In genomic region chr1:192809286-192810252, GRCh38 we compare ENCODE assay signal across 8 cellular contexts. TPM values are rescaled to one million over a fixed set of nuclear protein-coding genes. Genes with fewer than 3 reads are reported as not detected.
DNase-seq lines count a peak whose midpoint lies in the region; ATAC-seq and TF ChIP-seq lines count a peak whose summit lies in the region.

No MANE protein-coding gene starts in this region.

- H3K9me3 ChIP-seq in AG04450 (ENCODE audit: control insufficient read depth, insufficient read depth, low read length) (no peaks in the 10 kb centered on the region), esophagus squamous epithelium (no peaks in the 10 kb centered on the region), testis (no peaks in the 10 kb centered on the region)

- H3K36me3 Mint-ChIP-seq in naive thymus-derived CD8-positive, alpha-beta T cell = peaks cover 0 to 4% (median 0%) of the 10 kb centered on the region in 3 donors

- H3K4me3 Mint-ChIP-seq in naive thymus-derived CD8-positive, alpha-beta T cell = peak overlapping the region; percentile 93 to 100 (median 98)

- H3K4me3 ChIP-seq in AG04450 (ENCODE audit: low read depth, low read length) = peak overlapping the region; percentile 93
- H3K4me3 ChIP-seq in H7 (ENCODE audit: insufficient read depth, low read depth, low read length) = peak overlapping the region; percentile 97
- peak overlapping the region; percentile 48 to 86 (median 72) for H3K4me3 ChIP-seq in esophagus squamous epithelium
- peak overlapping the region; percentile 81 to 87 for H3K4me3 ChIP-seq in testis

- H3K27ac Mint-ChIP-seq in naive thymus-derived CD8-positive, alpha-beta T cell = peak overlapping the region; percentile 93 to 99 (median 98)

- TF ChIP-seq POLR2A in esophagus squamous epithelium (IDR thresholded peaks at IDR 0.05) = no peak
- no peak for TF ChIP-seq POLR2A in testis (IDR thresholded peaks at IDR 0.05)

- H3K9me3 Mint-ChIP-seq in naive thymus-derived CD8-positive, alpha-beta T cell = no peaks in the 10 kb centered on the region

- H3K27me3 ChIP-seq in AG04450 (ENCODE audit: control insufficient read depth, insufficient read depth, low read length) (no peaks in the 10 kb centered on the region), H7 (ENCODE audit: control insufficient read depth, insufficient read depth, low read length) (peaks cover 2% of the 10 kb centered on the region; the same call in 1 of the 2 replicates), esophagus squamous epithelium (no peaks in the 10 kb centered on the region), testis (no peaks in the 10 kb centered on the region)

- TF ChIP-seq CTCF in AG04450 (IDR thresholded peaks at IDR 0.05; ENCODE audit: low read depth, low read length) (no peak), esophagus squamous epithelium (IDR thresholded peaks at IDR 0.05) (no peak), testis (IDR thresholded peaks at IDR 0.05) (no peak)

- H3K4me1 ChIP-seq in esophagus squamous epithelium (peaks cover 0 to 42% (median 13%) of the 10 kb centered on the region in 3 donors), testis (peaks cover 5% of the 10 kb centered on the region)

- peak; percentile 39 to 63 for ATAC-seq in naive thymus-derived CD8-positive, alpha-beta T cell
- no peak for ATAC-seq in GM21737 (IDR thresholded peaks at IDR 0.05; ENCODE audit: unreplicated experiment)

- H3K4me1 Mint-ChIP-seq in naive thymus-derived CD8-positive, alpha-beta T cell = peaks cover 11 to 41% (median 28%) of the 10 kb centered on the region in 4 donors

- peaks cover 0 to 3% (median 0%) of the 10 kb centered on the region in 5 donors for H3K27me3 Mint-ChIP-seq in naive thymus-derived CD8-positive, alpha-beta T cell

- 20 to 25% methylated on average over 26 of the region's 26 CpGs for WGBS in esophagus squamous epithelium, 2 donors
- WGBS in testis, 2 donors = 11% methylated on average over 26 of the region's 26 CpGs

- POLR2A ChIA-PET in AG04450 (lab: Yijun Ruan, JAX) = interaction anchor here (0.6 to 3.2 kb wide), 10 partner anchors 46 to 332 kb away, joined by 3 to 16 read pairs (median 4); partner anchors contain the start of genes RO60 and UCHL5
- POLR2A ChIA-PET in naive thymus-derived CD8-positive, alpha-beta T cell (lab: Charles Lee) = interaction anchor here (1.0 to 4.0 kb wide), 4 partner anchors 249 to 312 kb away, joined by 3 to 14 read pairs (median 6); partner anchors contain the start of genes CDC73, GLRX2, RO60 and UCHL5

- CTCF ChIA-PET in AG04450 (lab: Charles Lee) = interaction anchor here (1.0 to 4.8 kb wide), 6 partner anchors 13 to 335 kb away, joined by 3 to 56 read pairs (median 6); no protein-coding TSS in a partner anchor

- DNase-seq in AG04450 (ENCODE audit: low read depth, low spot score) (no peak), H7 (peak; percentile 6), NCI-H748 (lab: John Stamatoyannopoulos, UW; ENCODE audit: unreplicated experiment) (peak; percentile 73), activated T-cell treated with anti-CD3 and anti-CD28 coated beads for 48 hours (ENCODE audit: low read depth) (peak; percentile 30), esophagus squamous epithelium (lab: John Stamatoyannopoulos, UW) (no peak), testis (peak; percentile 60)
- peak; percentile 7 to 80 (median 52) for DNase-seq in naive thymus-derived CD8-positive, alpha-beta T cell

- intact Hi-C loops in esophagus squamous epithelium (cut with DNase I) (loop anchor here (5.0 kb wide), 2 partner anchors 203 to 313 kb away; partner anchors contain the start of gene CDC73), testis (cut with DNase I; ENCODE audit: low total_unique reads) (no loop called here)

- H3K36me3 ChIP-seq in H7 (replicated peaks; ENCODE audit: control insufficient read depth, insufficient read depth, low read length) (peaks cover 11% of the 10 kb centered on the region), esophagus squamous epithelium (peaks cover 0 to 20% (median 0%) of the 10 kb centered on the region in 3 donors), testis (ENCODE audit: low read depth, missing control alignments) (no peaks in the 10 kb centered on the region)

- peak overlapping the region; percentile 63 for H3K27ac ChIP-seq in AG04450 (ENCODE audit: low read depth, low read length)
- H3K27ac ChIP-seq in esophagus squamous epithelium = peak overlapping the region; percentile 84 to 96 (median 90)
- H3K27ac ChIP-seq in testis = peak overlapping the region; percentile 90 to 96

RNA-seq across cellular contexts. Expression of gene RGS2, which starts 0.7 kb away (rescaled TPM):
- polyA plus RNA-seq in AG04450 (2011; rRNA removed) (60.5 and 80.3 TPM in 2 replicates), testis (ENCODE audit: insufficient read depth, low read depth, low replicate concordance) (16.9 TPM)
- polyA minus RNA-seq in AG04450 (2011; rRNA and poly(A)+ RNA removed) = 38.7 and 54.7 TPM in 2 replicates
- 23.3 and 36.4 TPM in 2 replicates for total RNA-seq in H7 (2014; rRNA removed; shearing (Covaris generic))
- total RNA-seq in esophagus squamous epithelium (100 to 1,000 TPM in 1 of 4 donors, 10 to 100 TPM in 2, 1 to 10 TPM in 1; 7.9 to 115 (median 26.6) TPM), testis (10 to 100 TPM; 17.4 to 36.0 TPM)
- 1 to 10 TPM; 9.7 TPM for total RNA-seq in naive thymus-derived CD8-positive, alpha-beta T cell
- polyA plus RNA-seq in naive thymus-derived CD8-positive, alpha-beta T cell = 10 to 100 TPM; 19.3 to 74.8 (median 25.0) TPM

Comparison
In these comparisons a context has a peak if more than half of its experiments do, and no peak if none do; other contexts are left out.
1. DNase-seq: peak in H7 (single experiment), NCI-H748 (single experiment), activated T-cell treated with anti-CD3 and anti-CD28 coated beads for 48 hours (single experiment), naive thymus-derived CD8-positive, alpha-beta T cell (10 of 10) and testis (single experiment); none in AG04450 (single experiment) and esophagus squamous epithelium (single experiment).
2. Peak in every context shown above with its lines, with median percentiles within 50 percentile points of each other: H3K27ac ChIP-seq and H3K4me3 ChIP-seq.